16 cellular contexts compared by ENCODE assay signal in the genomic region with DNA sequence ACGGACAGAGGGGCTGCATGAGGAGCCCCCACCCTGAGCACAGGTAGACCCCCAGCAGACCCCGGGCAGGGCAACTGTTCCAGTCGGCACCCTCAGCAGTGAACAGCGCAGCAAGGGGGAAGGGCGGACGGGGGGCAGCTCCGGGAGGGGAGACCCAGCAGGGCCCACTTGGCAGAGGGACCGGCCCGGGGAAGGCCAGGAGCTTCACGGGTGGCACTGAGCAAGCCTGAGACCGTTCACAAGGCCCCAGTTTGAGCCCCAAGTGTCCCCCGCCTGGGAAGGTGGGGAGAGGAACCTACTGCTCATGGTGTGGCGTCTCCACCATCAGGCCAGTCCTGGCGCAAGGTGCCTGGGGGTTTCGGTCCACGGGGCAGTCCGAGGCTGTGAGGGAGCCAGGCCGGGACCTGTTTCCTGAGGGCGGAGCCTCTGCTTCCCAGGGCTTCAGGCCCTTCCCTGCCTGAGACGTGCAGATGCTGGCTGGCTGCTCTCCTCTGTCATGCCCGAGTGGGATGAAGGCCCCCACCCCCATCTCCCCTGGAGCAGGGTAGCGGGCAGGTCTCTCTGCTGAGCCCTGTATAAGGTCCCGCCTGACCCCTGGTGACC. TPM values are rescaled to one million over a fixed set of nuclear protein-coding genes. Genes with fewer than 3 reads are reported as not detected.
DNase-seq lines count a peak whose midpoint lies in the region; ATAC-seq, FAIRE-seq and TF ChIP-seq lines count a peak whose summit lies in the region.
"Had no signal": no experiment of that assay in that cellular context is flagged by ENCODE, and none has a peak within 500 bp of the region (broad histone marks: within the 10 kb centered on the region; RNA-seq: fewer than 3 reads in every experiment).

No MANE protein-coding gene starts in this region.

- FAIRE-seq in kidney (lab: Jason Lieb, UNC): no peak
- FAIRE-seq: GM12878 had no signal

- no peak overlapping the region for H3K4me3 ChIP-seq in kidney (ENCODE audit: low read length in 2 of 2)
- no peak overlapping the region for H3K4me3 ChIP-seq in brain microvascular endothelial cell (ENCODE audit: low read depth, low read length)
- H3K4me3 ChIP-seq: GM12878 had no signal

- H3K27ac ChIP-seq in kidney (ENCODE audit: low read depth in 2 of 2, low read length in 2 of 2) (no peak overlapping the region), substantia nigra (ENCODE audit: low read depth, low read length, poor library complexity, severe bottlenecking) (peak overlapping the region; percentile 71), brain microvascular endothelial cell (no peak overlapping the region)

- H3K36me3 ChIP-seq in kidney (ENCODE audit: control insufficient read depth in 1 of 2, insufficient read depth in 2 of 2, low read length in 2 of 2) (no peaks in the 10 kb centered on the region), brain microvascular endothelial cell (replicated peaks) (no peaks in the 10 kb centered on the region)

- no peaks in the 10 kb centered on the region for H3K9me3 ChIP-seq in kidney (ENCODE audit: control insufficient read depth in 1 of 2, low read length in 2 of 2)

- no peak overlapping the region for H3K4me3 Mint-ChIP-seq in natural killer cell treated with Interleukin-12 subunit alpha and Interleukin-12 subunit beta and Interleukin-15 and Interleukin-18, amount 100 ng/mL, for 72 hours
- H3K4me3 Mint-ChIP-seq in natural killer cell: no peak overlapping the region
- H3K4me3 Mint-ChIP-seq: CD4-positive, alpha-beta memory T cell; H9 had no signal

- DNase-seq in natural killer cell treated with Interleukin-12 subunit alpha and Interleukin-12 subunit beta and Interleukin-15 and Interleukin-18, amount 100 ng/mL, for 72 hours (ENCODE audit: low spot score): no peak
- DNase-seq in natural killer cell: no peak
- peak; percentile 69 for DNase-seq in kidney
- DNase-seq in substantia nigra (lab: John Stamatoyannopoulos, UW): no peak
- no peak for DNase-seq in midbrain (lab: John Stamatoyannopoulos, UW)
- no peak for DNase-seq in brain microvascular endothelial cell
- no peak for DNase-seq in activated CD4-positive, alpha-beta T cell treated with anti-CD3 and anti-CD28 coated beads, Interleukin-2, amount 50 U/mL, for 4 hours
- DNase-seq: ACHN; C1 segment of cervical spinal cord; CD4-positive, alpha-beta memory T cell; DMS79; GOT3; H9 had no signal

- H3K4me1 ChIP-seq in kidney (ENCODE audit: control insufficient read depth in 1 of 2, insufficient read depth in 1 of 2, low read depth in 1 of 2, low read length in 2 of 2): no peaks in the 10 kb centered on the region

- peak; percentile 27 to 28 for ATAC-seq in natural killer cell treated with Interleukin-12 subunit alpha and Interleukin-12 subunit beta and Interleukin-15 and Interleukin-18, amount 100 ng/mL, for 72 hours
- no peak for ATAC-seq in natural killer cell
- ATAC-seq: GM12878 had no signal

- in situ Hi-C loops in brain microvascular endothelial cell (cut with HindIII; ENCODE audit: low pct_ligation_motif_present, low sequenced_read_pairs): no loop called here

- H3K36me3 Mint-ChIP-seq in natural killer cell treated with Interleukin-12 subunit alpha and Interleukin-12 subunit beta and Interleukin-15 and Interleukin-18, amount 100 ng/mL, for 72 hours: peaks cover 9% of the 10 kb centered on the region
- H3K36me3 Mint-ChIP-seq in natural killer cell: no peaks in the 10 kb centered on the region

- H3K4me1 Mint-ChIP-seq in natural killer cell treated with Interleukin-12 subunit alpha and Interleukin-12 subunit beta and Interleukin-15 and Interleukin-18, amount 100 ng/mL, for 72 hours (ENCODE audit: low read depth in 2 of 2): peaks cover 0 to 9% of the 10 kb centered on the region in 2 donors
- no peaks in the 10 kb centered on the region for H3K4me1 Mint-ChIP-seq in natural killer cell
- H3K4me1 Mint-ChIP-seq: H9 had no signal

- intact Hi-C loops in natural killer cell (cut with micrococcal nuclease) (no loop called here), kidney (cut with DNase I) (no loop called here)

- no peaks in the 10 kb centered on the region for H3K27me3 Mint-ChIP-seq in natural killer cell treated with Interleukin-12 subunit alpha and Interleukin-12 subunit beta and Interleukin-15 and Interleukin-18, amount 100 ng/mL, for 72 hours
- H3K27me3 Mint-ChIP-seq in natural killer cell (ENCODE audit: low read depth in 2 of 2): no peaks in the 10 kb centered on the region
- H3K27me3 Mint-ChIP-seq: CD4-positive, alpha-beta memory T cell had no signal

- no peak overlapping the region for H3K27ac Mint-ChIP-seq in natural killer cell treated with Interleukin-12 subunit alpha and Interleukin-12 subunit beta and Interleukin-15 and Interleukin-18, amount 100 ng/mL, for 72 hours
- H3K27ac Mint-ChIP-seq in natural killer cell: no peak overlapping the region
- H3K27ac Mint-ChIP-seq: CD4-positive, alpha-beta memory T cell; H9 had no signal

- TF ChIP-seq CTCF in natural killer cell (IDR thresholded peaks at IDR 0.05) (no peak), kidney (IDR thresholded peaks at IDR 0.05; ENCODE audit: borderline replicate concordance, extremely low read depth, insufficient read depth) (no peak), brain microvascular endothelial cell (IDR thresholded peaks at IDR 0.05; ENCODE audit: low read depth, low read length, missing control alignments) (no peak)

- H3K27me3 ChIP-seq in brain microvascular endothelial cell (replicated peaks): no peaks in the 10 kb centered on the region

- peaks cover 4% of the 10 kb centered on the region for H3K9me3 Mint-ChIP-seq in natural killer cell treated with Interleukin-12 subunit alpha and Interleukin-12 subunit beta and Interleukin-15 and Interleukin-18, amount 100 ng/mL, for 72 hours
- H3K9me3 Mint-ChIP-seq in natural killer cell: no peaks in the 10 kb centered on the region

- no peak overlapping the region for H3K9ac ChIP-seq in kidney (ENCODE audit: low read length in 2 of 2)

RNA-seq across cellular contexts. Expression of a gene that starts 54.4 kb away (rescaled TPM):
- total RNA-seq in natural killer cell treated with Interleukin-12 subunit alpha and Interleukin-12 subunit beta and Interleukin-15 and Interleukin-18, amount 100 ng/mL, for 72 hours: not detected
- total RNA-seq in natural killer cell (not detected), kidney (not detected)
- not detected for polyA plus RNA-seq in kidney (ENCODE audit: insufficient read depth, low read depth, low replicate concordance)
- total RNA-seq: A172; CD4-positive, alpha-beta memory T cell; GM12878; H9; HT-29 had no signal
- polyA plus RNA-seq: CD4-positive, alpha-beta memory T cell; GM12878 had no signal

Comparison
In these comparisons a context has a peak if more than half of its experiments do, and no peak if none do; other contexts are left out.
1. ATAC-seq: peak in natural killer cell treated with Interleukin-12 subunit alpha and Interleukin-12 subunit beta and Interleukin-15 and Interleukin-18, amount 100 ng/mL, for 72 hours (2 of 2); none in natural killer cell (0 of 3).